In the genomic region with DNA sequence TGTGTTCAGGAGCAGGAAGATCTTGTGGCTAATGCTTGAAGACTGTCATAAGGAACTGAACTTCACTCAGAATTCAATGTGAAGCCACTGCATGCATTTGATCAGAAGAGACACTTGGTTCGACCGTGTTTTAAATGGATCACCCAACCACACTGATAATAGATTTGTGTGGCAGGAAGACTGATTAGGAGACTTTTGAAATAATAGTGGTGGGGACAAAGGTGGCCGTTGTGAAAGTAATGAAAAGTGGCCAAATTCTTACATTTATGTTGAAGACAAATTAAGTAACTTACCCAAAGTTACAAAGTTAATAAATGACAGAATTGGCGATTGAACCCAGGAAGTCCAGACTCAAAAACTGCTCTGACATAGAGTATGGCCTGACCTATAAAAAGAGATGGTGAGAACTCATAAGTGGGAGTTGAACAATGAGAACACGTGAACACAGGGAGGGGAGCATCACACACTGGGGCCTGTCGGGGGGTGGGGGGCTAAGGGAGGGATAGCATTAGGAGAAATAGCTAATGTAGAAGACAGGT, we compare ENCODE assay signal across 7 cellular contexts.
"Had no signal": no experiment of that assay in that cellular context is flagged by ENCODE, and none has a peak within 500 bp of the region (broad histone marks: within the 10 kb centered on the region; RNA-seq: fewer than 3 reads in every experiment).

No MANE protein-coding gene starts in this region.

- FAIRE-seq: HTR-8/SVneo had no signal

- H3K4me3 ChIP-seq: GM23338, HAP-1 had no signal

- DNase-seq: H7, HFFc6, KBM-7 had no signal

- ATAC-seq: GM23338, HCT116 had no signal

- H3K9me3 ChIP-seq: HAP-1 had no signal

- H3K4me2 ChIP-seq: GM23338 had no signal

- H3K4me1 ChIP-seq: HAP-1 had no signal

- H2AFZ ChIP-seq: GM23338 had no signal

- H3K36me3 ChIP-seq: HAP-1 had no signal
